ENCODE assay signal across 20 cellular contexts in the genomic region with DNA sequence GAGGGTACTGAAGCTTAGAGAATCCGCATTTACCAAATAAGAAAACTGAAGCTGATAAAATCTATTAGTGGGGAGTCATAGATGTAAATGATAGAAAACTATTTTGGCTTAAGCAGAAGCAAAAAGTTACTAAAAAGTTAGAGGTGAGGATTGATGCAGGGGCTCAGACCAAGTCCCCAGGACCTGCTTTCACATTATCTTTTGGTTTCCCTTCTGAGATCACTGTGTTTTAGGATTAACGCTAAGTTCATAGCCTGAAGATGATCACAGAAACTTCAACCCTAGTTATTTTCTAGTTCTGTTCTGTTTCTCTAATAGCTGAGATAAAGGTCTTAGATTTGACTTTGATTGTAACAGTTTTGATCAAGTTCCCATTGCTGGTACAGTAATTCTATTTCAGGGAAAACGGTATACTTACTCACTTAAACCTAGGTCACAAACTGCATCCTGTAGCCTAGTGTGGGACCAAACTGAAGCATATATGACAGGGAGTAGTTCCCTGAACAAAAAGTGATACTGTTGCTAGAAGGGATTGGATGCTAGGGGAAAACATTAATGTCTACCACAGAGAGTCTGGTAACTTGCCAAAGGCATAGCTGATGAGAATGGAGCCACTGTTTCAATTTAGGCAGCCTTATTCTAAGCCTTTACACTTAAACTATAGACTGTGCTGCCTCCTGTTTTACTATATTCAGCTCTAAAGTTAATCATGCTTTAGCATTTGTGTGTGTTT. TPM values are rescaled to one million over a fixed set of nuclear protein-coding genes. Genes with fewer than 3 reads are reported as not detected.
DNase-seq lines count a peak whose midpoint lies in the region; ATAC-seq and TF ChIP-seq lines count a peak whose summit lies in the region.
"Had no signal": no experiment of that assay in that cellular context is flagged by ENCODE, and none has a peak within 500 bp of the region (broad histone marks: within the 10 kb centered on the region; RNA-seq: fewer than 3 reads in every experiment).

No MANE protein-coding gene starts in this region.

- H3K27me3 ChIP-seq in Loucy (ENCODE audit: insufficient read depth, low read length, poor library complexity, severe bottlenecking) (no peaks in the 10 kb centered on the region), neutrophil (no peaks in the 10 kb centered on the region), MM.1S (replicated peaks; ENCODE audit: insufficient read depth, low read length) (no peaks in the 10 kb centered on the region)
- H3K27me3 ChIP-seq: colonic mucosa, right lobe of liver had no signal

- H3K79me2 ChIP-seq in Loucy (ENCODE audit: insufficient read depth, low read length) (peaks cover 31% of the 10 kb centered on the region; the same call in 1 of the 2 replicates), MM.1S (ENCODE audit: low read length) (peaks cover 81% of the 10 kb centered on the region)

- TF ChIP-seq CTCF in Loucy (conservative IDR thresholded peaks at IDR 0.05; ENCODE audit: low read length) (no peak), neutrophil (IDR thresholded peaks at IDR 0.05) (no peak), MM.1S (IDR thresholded peaks at IDR 0.05; ENCODE audit: low read length) (no peak)

- peak; percentile 15 for DNase-seq in cerebellar cortex (ENCODE audit: low spot score)
- DNase-seq in kidney tubule cell (ENCODE audit: low spot score), result no peak
- DNase-seq in MM.1S, result no peak
- no peak for DNase-seq in mesenteric fat pad (ENCODE audit: low spot score)
- DNase-seq: activated CD4-positive, alpha-beta T cell treated with anti-CD3 and anti-CD28 coated beads, Interleukin-2, amount 50 U/mL, for 4 hours; activated naive CD4-positive, alpha-beta T cell; AML-193; colonic mucosa; H7; naive thymus-derived CD4-positive, alpha-beta T cell; NCI-H187 treated with DMSO at 0.1 percent for 48 hours; NCI-H524; right lobe of liver; SHP77 treated with DMSO at 0.1 percent for 48 hours; T-helper 1 cell had no signal

- no peak overlapping the region for H3K4me3 ChIP-seq in Loucy (ENCODE audit: low read length, poor library complexity, severe bottlenecking)
- no peak overlapping the region for H3K4me3 ChIP-seq in neutrophil (ENCODE audit: low read depth in 1 of 2, low read length in 1 of 2)
- H3K4me3 ChIP-seq in MM.1S (ENCODE audit: low read length), result no peak overlapping the region
- H3K4me3 ChIP-seq: colonic mucosa, right lobe of liver had no signal

- H3K9ac ChIP-seq in Loucy (ENCODE audit: low read depth, low read length, poor library complexity, severe bottlenecking) (no peak overlapping the region), MM.1S (ENCODE audit: low read length) (no peak overlapping the region)

- H2AFZ ChIP-seq in Loucy (ENCODE audit: low read length) (no peak overlapping the region), MM.1S (ENCODE audit: low read length) (no peak overlapping the region)

- H3K36me3 ChIP-seq in Loucy (ENCODE audit: insufficient read depth, low read length), result peaks cover 17% of the 10 kb centered on the region; the same call in 1 of the 2 replicates
- H3K36me3 ChIP-seq in neutrophil, result peaks cover 31% of the 10 kb centered on the region
- no peaks in the 10 kb centered on the region for H3K36me3 ChIP-seq in MM.1S (replicated peaks; ENCODE audit: insufficient read depth, low read length)
- H3K36me3 ChIP-seq: colonic mucosa, right lobe of liver had no signal

- no peaks in the 10 kb centered on the region for H3K9me2 ChIP-seq in Loucy (replicated peaks; ENCODE audit: low read depth, low read length)
- no peaks in the 10 kb centered on the region for H3K9me2 ChIP-seq in MM.1S (replicated peaks; ENCODE audit: insufficient read depth, low read length)

- H4K20me1 ChIP-seq in Loucy (ENCODE audit: insufficient read depth, low read length, poor library complexity, severe bottlenecking), result no peaks in the 10 kb centered on the region
- no peaks in the 10 kb centered on the region for H4K20me1 ChIP-seq in MM.1S (ENCODE audit: insufficient read depth, low read length)

- H3F3A ChIP-seq in Loucy (ENCODE audit: low read depth), result peaks cover 3% of the 10 kb centered on the region; the same call in 1 of the 2 replicates
- no peaks in the 10 kb centered on the region for H3F3A ChIP-seq in MM.1S (ENCODE audit: insufficient read depth, low read length)

- peaks cover 6% of the 10 kb centered on the region; the same call in 1 of the 2 replicates for H3K9me3 ChIP-seq in Loucy (ENCODE audit: insufficient read depth, low read depth, low read length)
- no peaks in the 10 kb centered on the region for H3K9me3 ChIP-seq in neutrophil
- no peaks in the 10 kb centered on the region for H3K9me3 ChIP-seq in MM.1S (replicated peaks; ENCODE audit: insufficient read depth, low read length)
- H3K9me3 ChIP-seq: colonic mucosa, right lobe of liver had no signal

- peaks cover 17% of the 10 kb centered on the region for H3K4me1 ChIP-seq in Loucy (ENCODE audit: insufficient read depth, low read length, poor library complexity, severe bottlenecking)
- H3K4me1 ChIP-seq in neutrophil (ENCODE audit: control insufficient read depth in 1 of 2, insufficient read depth in 1 of 2, low read depth in 1 of 2, low read length in 1 of 2), result peaks cover 20 to 32% of the 10 kb centered on the region in 2 experiments
- H3K4me1 ChIP-seq in MM.1S (ENCODE audit: low read length), result no peaks in the 10 kb centered on the region
- H3K4me1 ChIP-seq: colonic mucosa, right lobe of liver had no signal

- H3K4me2 ChIP-seq in Loucy (ENCODE audit: low read depth, low read length, poor library complexity, severe bottlenecking), result peak overlapping the region; percentile 15
- H3K4me2 ChIP-seq in MM.1S (ENCODE audit: low read depth, low read length), result no peak overlapping the region

- ATAC-seq in GM18498 (IDR thresholded peaks at IDR 0.05; ENCODE audit: unreplicated experiment), result peak; percentile 60
- ATAC-seq: naive thymus-derived CD4-positive, alpha-beta T cell; right lobe of liver; stimulated activated effector memory CD8-positive, alpha-beta T cell treated with anti-CD3 and anti-CD28 coated beads, Interleukin-12 subunit alpha, Interleukin-12 subunit beta, amount 100 ng/mL, for 72 hours had no signal

- H3K27ac ChIP-seq in neutrophil (peak overlapping the region; percentile 54), MM.1S (ENCODE audit: low read length) (no peak overlapping the region)
- H3K27ac ChIP-seq: colonic mucosa, right lobe of liver had no signal

RNA-seq across cellular contexts. Expression of a gene that starts 13.1 kb away (rescaled TPM):
- 24.6 TPM for total RNA-seq in mesenteric fat pad

RNA-seq across cellular contexts. Expression of a gene that starts 19.4 kb away (rescaled TPM):
- not detected for total RNA-seq in mesenteric fat pad
- total RNA-seq: colonic mucosa; naive thymus-derived CD4-positive, alpha-beta T cell; osteocyte; right lobe of liver had no signal
